In genomic region chr21:42843021-42843420, GRCh38 we compare ENCODE assay signal across 1 cellular context.
TF ChIP-seq lines count a peak whose summit lies in the region.

No MANE protein-coding gene starts in this region.

TF ChIP-seq in GM23338, 12 proteins besides CTCF, POLR2A, EP300 and RAD21 (continued from another document):
- TF ChIP-seq REST (IDR thresholded peaks at IDR 0.05; ENCODE audit: unreplicated experiment): no peak
- no peak for TF ChIP-seq ETS1 (IDR thresholded peaks at IDR 0.05)
- TF ChIP-seq STAT1 (IDR thresholded peaks at IDR 0.05; ENCODE audit: unreplicated experiment): no peak
- no peak for TF ChIP-seq CREB1 (CRISPR knock-in tag; IDR thresholded peaks at IDR 0.05; ENCODE audit: low read depth)
- no peak for TF ChIP-seq JUNB (IDR thresholded peaks at IDR 0.05; ENCODE audit: unreplicated experiment)
